ENCODE assay signal across 2 cellular contexts in the genomic region with DNA sequence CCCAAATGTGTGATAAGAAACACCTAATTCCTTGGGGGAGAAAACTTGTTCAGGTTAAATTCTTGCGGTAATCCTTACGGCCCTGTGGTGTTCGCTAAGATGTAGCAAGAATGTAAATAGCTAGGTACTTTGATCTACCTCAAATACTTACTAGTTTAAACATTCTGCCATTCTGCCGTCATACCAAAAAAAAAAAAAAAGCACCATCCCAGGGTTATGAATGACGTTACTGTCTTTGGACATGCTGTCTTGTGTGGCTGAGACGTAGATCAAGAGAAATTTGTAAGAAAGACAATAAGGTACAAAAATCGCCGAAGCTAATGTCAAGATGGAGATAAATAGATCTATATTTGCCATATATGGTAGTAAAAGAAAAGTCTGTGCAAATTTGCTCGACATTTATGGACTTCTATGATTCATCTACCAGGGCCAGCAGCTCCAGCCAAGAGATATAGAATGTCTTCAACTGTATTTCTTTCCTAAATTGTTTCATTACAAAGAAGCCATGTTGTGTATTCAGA.
TF ChIP-seq lines count a peak whose summit lies in the region.

No MANE protein-coding gene starts in this region.

TF ChIP-seq in SK-N-SH treated with all-trans-retinoic acid at 6 μM for 48 hours, 23 proteins besides CTCF, POLR2A, EP300 and RAD21 (continued from another document):
- TF ChIP-seq, protein P1, sequence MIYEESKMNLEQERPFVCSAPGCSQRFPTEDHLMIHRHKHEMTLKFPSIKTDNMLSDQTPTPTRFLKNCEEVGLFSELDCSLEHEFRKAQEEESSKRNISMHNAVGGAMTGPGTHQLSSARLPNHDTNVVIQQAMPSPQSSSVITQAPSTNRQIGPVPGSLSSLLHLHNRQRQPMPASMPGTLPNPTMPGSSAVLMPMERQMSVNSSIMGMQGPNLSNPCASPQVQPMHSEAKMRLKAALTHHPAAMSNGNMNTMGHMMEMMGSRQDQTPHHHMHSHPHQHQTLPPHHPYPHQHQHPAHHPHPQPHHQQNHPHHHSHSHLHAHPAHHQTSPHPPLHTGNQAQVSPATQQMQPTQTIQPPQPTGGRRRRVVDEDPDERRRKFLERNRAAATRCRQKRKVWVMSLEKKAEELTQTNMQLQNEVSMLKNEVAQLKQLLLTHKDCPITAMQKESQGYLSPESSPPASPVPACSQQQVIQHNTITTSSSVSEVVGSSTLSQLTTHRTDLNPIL (CRISPR knock-in tag; IDR thresholded peaks at IDR 0.05; ENCODE audit: low read depth) = no peak
- TF ChIP-seq ZNF8 (CRISPR knock-in tag; IDR thresholded peaks at IDR 0.05) (no peak), OSR1 (CRISPR knock-in tag; IDR thresholded peaks at IDR 0.05) (no peak)
- TF ChIP-seq, protein P2, sequence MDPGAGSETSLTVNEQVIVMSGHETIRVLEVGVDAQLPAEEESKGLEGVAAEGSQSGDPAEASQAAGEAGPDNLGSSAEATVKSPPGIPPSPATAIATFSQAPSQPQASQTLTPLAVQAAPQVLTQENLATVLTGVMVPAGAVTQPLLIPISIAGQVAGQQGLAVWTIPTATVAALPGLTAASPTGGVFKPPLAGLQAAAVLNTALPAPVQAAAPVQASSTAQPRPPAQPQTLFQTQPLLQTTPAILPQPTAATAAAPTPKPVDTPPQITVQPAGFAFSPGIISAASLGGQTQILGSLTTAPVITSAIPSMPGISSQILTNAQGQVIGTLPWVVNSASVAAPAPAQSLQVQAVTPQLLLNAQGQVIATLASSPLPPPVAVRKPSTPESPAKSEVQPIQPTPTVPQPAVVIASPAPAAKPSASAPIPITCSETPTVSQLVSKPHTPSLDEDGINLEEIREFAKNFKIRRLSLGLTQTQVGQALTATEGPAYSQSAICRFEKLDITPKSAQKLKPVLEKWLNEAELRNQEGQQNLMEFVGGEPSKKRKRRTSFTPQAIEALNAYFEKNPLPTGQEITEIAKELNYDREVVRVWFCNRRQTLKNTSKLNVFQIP (CRISPR knock-in tag; IDR thresholded peaks at IDR 0.05; ENCODE audit: borderline replicate concordance, low read depth) = no peak

TF ChIP-seq in SK-N-SH, 30 proteins besides CTCF, POLR2A, EP300 and RAD21 (continued from another document):
- no peak for TF ChIP-seq FOXM1 (IDR thresholded peaks at IDR 0.05; ENCODE audit: low read depth)
- TF ChIP-seq POLR2AphosphoS5 (IDR thresholded peaks at IDR 0.05; ENCODE audit: low read depth, low read length) = no peak
- TF ChIP-seq, protein P3, sequence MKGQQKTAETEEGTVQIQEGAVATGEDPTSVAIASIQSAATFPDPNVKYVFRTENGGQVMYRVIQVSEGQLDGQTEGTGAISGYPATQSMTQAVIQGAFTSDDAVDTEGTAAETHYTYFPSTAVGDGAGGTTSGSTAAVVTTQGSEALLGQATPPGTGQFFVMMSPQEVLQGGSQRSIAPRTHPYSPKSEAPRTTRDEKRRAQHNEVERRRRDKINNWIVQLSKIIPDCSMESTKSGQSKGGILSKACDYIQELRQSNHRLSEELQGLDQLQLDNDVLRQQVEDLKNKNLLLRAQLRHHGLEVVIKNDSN (IDR thresholded peaks at IDR 0.05; ENCODE audit: borderline replicate concordance, low read depth) = no peak
